ENCODE assay signal across 3 cellular contexts in the genomic region with DNA sequence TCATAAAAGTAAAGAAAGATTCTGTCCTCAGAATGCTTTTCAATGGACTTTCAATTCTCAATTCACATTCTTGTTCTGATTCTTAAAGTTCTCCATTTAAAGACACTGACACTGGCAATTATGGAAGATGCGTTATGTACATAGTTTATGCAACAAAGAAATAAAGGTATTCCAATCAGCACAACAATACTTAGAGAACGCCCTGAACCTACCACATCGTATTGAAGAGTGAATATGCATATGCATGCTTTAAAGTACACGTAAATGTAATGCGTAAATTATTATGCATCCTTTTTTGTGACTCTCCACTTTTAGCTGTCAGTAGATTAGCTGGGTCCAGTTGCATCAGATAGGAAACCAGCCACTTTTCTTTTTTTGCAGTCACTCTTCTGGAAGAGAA.
"Had no signal": no experiment of that assay in that cellular context is flagged by ENCODE, and none has a peak within 500 bp of the region (broad histone marks: within the 10 kb centered on the region; RNA-seq: fewer than 3 reads in every experiment).

No MANE protein-coding gene starts in this region.

- H3K4me3 ChIP-seq: GM12878 had no signal

- ATAC-seq: GM12878 had no signal

- DNase-seq: GDM1, GF-D8 had no signal
